9 cellular contexts compared by ENCODE assay signal in the genomic region with DNA sequence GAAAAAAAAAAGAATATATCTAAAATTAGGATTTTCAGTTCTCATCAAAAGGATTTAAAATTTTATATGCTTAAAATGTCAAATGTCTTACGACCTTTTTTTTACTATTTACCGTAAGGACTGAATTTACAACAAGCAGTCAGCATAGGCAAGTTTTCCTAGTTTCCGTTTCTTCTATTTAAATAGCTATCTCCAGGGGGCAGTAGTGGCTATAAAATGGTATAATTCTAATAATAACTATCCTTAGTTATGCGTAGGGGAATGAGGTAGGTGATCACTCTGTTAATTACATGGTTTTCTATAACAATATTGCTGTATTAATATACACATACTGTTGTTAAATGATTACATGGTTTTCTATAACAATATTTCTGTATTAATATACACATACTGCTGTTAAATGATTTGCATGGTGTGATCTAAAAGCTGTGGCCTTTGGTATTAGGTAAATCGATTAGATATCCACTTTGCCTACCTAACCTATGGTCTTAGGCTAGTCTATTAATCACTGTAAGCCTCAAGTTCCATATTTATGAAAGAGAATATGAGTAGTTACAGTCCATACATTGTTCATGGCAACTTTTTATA.
DNase-seq lines count a peak whose midpoint lies in the region; ATAC-seq and TF ChIP-seq lines count a peak whose summit lies in the region.
"Had no signal": no experiment of that assay in that cellular context is flagged by ENCODE, and none has a peak within 500 bp of the region (broad histone marks: within the 10 kb centered on the region; RNA-seq: fewer than 3 reads in every experiment).

No MANE protein-coding gene starts in this region.

- H3K4me3 ChIP-seq in DOHH2 (ENCODE audit: low read length) (no peak overlapping the region), SU-DHL-6 (ENCODE audit: insufficient read depth, low read length, poor library complexity, severe bottlenecking) (no peak overlapping the region)

- TF ChIP-seq RAD21 in Ishikawa (IDR thresholded peaks at IDR 0.05; ENCODE audit: low read depth): peak; percentile 43; the same call in 1 of the 2 replicates

- no peaks in the 10 kb centered on the region for H3K9me3 ChIP-seq in DOHH2 (ENCODE audit: control insufficient read depth, insufficient read depth, low read length)
- H3K9me3 ChIP-seq in SU-DHL-6 (ENCODE audit: insufficient read depth, low read length): no peaks in the 10 kb centered on the region

- H3K79me2 ChIP-seq in DOHH2 (ENCODE audit: control insufficient read depth, low read length) (no peaks in the 10 kb centered on the region), SU-DHL-6 (ENCODE audit: insufficient read depth, low read length) (no peaks in the 10 kb centered on the region)

- no peaks in the 10 kb centered on the region for H3F3A ChIP-seq in DOHH2 (ENCODE audit: control insufficient read depth, insufficient read depth)
- H3F3A ChIP-seq in SU-DHL-6 (ENCODE audit: insufficient read depth): no peaks in the 10 kb centered on the region

- no peaks in the 10 kb centered on the region for H3K9me2 ChIP-seq in DOHH2 (replicated peaks; ENCODE audit: control insufficient read depth, low read length)
- H3K9me2 ChIP-seq in SU-DHL-6 (replicated peaks; ENCODE audit: insufficient read depth, low read length): no peaks in the 10 kb centered on the region

- intact Hi-C loops in posterior vena cava (cut with DNase I): no loop called here

- H4K20me1 ChIP-seq in DOHH2 (ENCODE audit: control insufficient read depth, insufficient read depth, low read depth, low read length) (no peaks in the 10 kb centered on the region), SU-DHL-6 (ENCODE audit: low read depth, low read length) (no peaks in the 10 kb centered on the region)

- no peak for TF ChIP-seq EP300 in Ishikawa (IDR thresholded peaks at IDR 0.05; ENCODE audit: borderline replicate concordance)

- H2AFZ ChIP-seq in SU-DHL-6 (ENCODE audit: low read depth, low read length, severe bottlenecking): no peak overlapping the region

- peak; percentile 69 for ATAC-seq in left lobe of liver
- ATAC-seq in HG02981 (IDR thresholded peaks at IDR 0.05; ENCODE audit: unreplicated experiment): no peak
- ATAC-seq: natural killer cell treated with Interleukin-12 subunit alpha and Interleukin-12 subunit beta and Interleukin-15 and Interleukin-18, amount 100 ng/mL, for 72 hours had no signal

- peak; percentile 8 for TF ChIP-seq CTCF in DOHH2 (IDR thresholded peaks at IDR 0.05; ENCODE audit: low read depth, low read length, poor library complexity, severe bottlenecking)
- peak; percentile 10 for TF ChIP-seq CTCF in SU-DHL-6 (IDR thresholded peaks at IDR 0.05; ENCODE audit: insufficient read depth, low read length, poor library complexity, severe bottlenecking)

- H3K4me2 ChIP-seq in DOHH2 (ENCODE audit: low read length) (no peak overlapping the region), SU-DHL-6 (ENCODE audit: low read depth, low read length, poor library complexity, severe bottlenecking) (no peak overlapping the region)

- H3K36me3 ChIP-seq in DOHH2 (ENCODE audit: control insufficient read depth, low read length): no peaks in the 10 kb centered on the region
- no peaks in the 10 kb centered on the region for H3K36me3 ChIP-seq in SU-DHL-6 (ENCODE audit: low read length)

- H3K27me3 ChIP-seq in DOHH2 (ENCODE audit: control insufficient read depth, low read length) (no peaks in the 10 kb centered on the region), SU-DHL-6 (ENCODE audit: low read length) (no peaks in the 10 kb centered on the region)

- H3K9ac ChIP-seq in SU-DHL-6 (ENCODE audit: low read length): no peak overlapping the region

- H3K27ac ChIP-seq in DOHH2 (ENCODE audit: low read depth, low read length) (no peak overlapping the region), SU-DHL-6 (ENCODE audit: low read depth, low read length) (no peak overlapping the region)

- DNase-seq in left lobe of liver (ENCODE audit: low spot score) (no peak), posterior vena cava (ENCODE audit: low spot score) (no peak)
- DNase-seq in activated CD4-positive, alpha-beta T cell treated with anti-CD3 and anti-CD28 coated beads, Interleukin-2, amount 50 U/mL, for 4 hours: no peak
- DNase-seq in stimulated activated CD4-positive, alpha-beta T cell treated with anti-CD3 and anti-CD28 coated beads, Interleukin-4, amount 100 ng/mL, for 1 hour: no peak

- H3K4me1 ChIP-seq in DOHH2 (ENCODE audit: control insufficient read depth, low read length): no peaks in the 10 kb centered on the region

TF ChIP-seq in Ishikawa, 13 proteins besides CTCF, POLR2A, EP300 and RAD21:
- no peak for TF ChIP-seq CEBPB (IDR thresholded peaks at IDR 0.05)
- no peak for TF ChIP-seq REST (IDR thresholded peaks at IDR 0.05; ENCODE audit: low read depth)
- no peak for TF ChIP-seq TAF1 (IDR thresholded peaks at IDR 0.05; ENCODE audit: low read depth)
- TF ChIP-seq EGR1 (IDR thresholded peaks at IDR 0.05): no peak
- TF ChIP-seq CREB1 (IDR thresholded peaks at IDR 0.05; ENCODE audit: low read depth): no peak
- 0 out of 2 replicates have a peak, but pooled peaks have one; percentile 28 for TF ChIP-seq TEAD4 (IDR thresholded peaks at IDR 0.05)
